In the genomic region with DNA sequence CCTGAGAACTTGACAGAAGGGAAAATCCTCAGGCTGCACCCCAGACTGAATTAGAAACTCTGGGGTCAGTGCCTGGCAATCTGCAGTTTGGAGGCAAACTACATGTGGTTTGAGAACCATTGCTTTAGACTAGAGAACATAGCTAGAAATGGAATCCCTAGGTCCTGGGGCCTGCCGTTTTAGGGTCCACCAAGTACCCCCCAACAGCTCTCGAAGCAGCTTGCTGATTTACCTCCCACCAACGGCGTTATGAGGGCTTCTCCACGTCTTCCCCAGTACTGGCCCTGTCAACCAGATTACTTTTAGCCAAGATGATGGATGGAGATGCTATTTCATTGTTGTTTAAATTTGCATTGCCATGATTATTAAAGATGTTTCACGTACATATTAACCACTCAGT, we compare ENCODE assay signal across 22 cellular contexts.
"Had no signal": no experiment of that assay in that cellular context is flagged by ENCODE, and none has a peak within 500 bp of the region (broad histone marks: within the 10 kb centered on the region; RNA-seq: fewer than 3 reads in every experiment).

No MANE protein-coding gene starts in this region.

- H3K4me1 Mint-ChIP-seq: immature natural killer cell; natural killer cell; stimulated activated effector memory CD8-positive, alpha-beta T cell treated with anti-CD3 and anti-CD28 coated beads, Interleukin-12 subunit alpha, Interleukin-12 subunit beta, amount 100 ng/mL, for 72 hours had no signal

- H3K27me3 ChIP-seq: pancreas, right lobe of liver, testis, tibial artery, upper lobe of left lung had no signal

- H3K4me1 ChIP-seq: right lobe of liver had no signal

- H3K4me3 ChIP-seq: lung, pancreas, right lobe of liver, testis, tibial artery, upper lobe of left lung had no signal

- DNase-seq: central memory CD4-positive, alpha-beta T cell; effector CD8-positive, alpha-beta T cell; erythroblast; hypothalamus; immature natural killer cell; natural killer cell; occipital lobe; small intestine; stimulated activated CD4-positive, alpha-beta T cell treated with anti-CD3 and anti-CD28 coated beads, Interleukin-15, amount 100 ng/mL, for 24 hours; stimulated activated CD4-positive, alpha-beta T cell treated with anti-CD3 and anti-CD28 coated beads, Interleukin-2, amount 100 ng/mL, for 48 hours; stimulated activated naive CD8-positive, alpha-beta T cell treated with anti-CD3 and anti-CD28 coated beads, Interleukin-15, Interleukin-2, amounts not matched to agents 100 U/mL and 50 U/mL, for 24 hours; substantia nigra; testis; upper lobe of left lung had no signal

- H3K27ac ChIP-seq: pancreas, right lobe of liver, testis, tibial artery, upper lobe of left lung had no signal

- H3K9me3 Mint-ChIP-seq: dendritic cell treated with granulocyte-macrophage colony-stimulating factor and Interleukin-4, amounts not matched to agents 40 ng/mL and 50 ng/mL, for 4 days; immature natural killer cell; memory B cell; natural killer cell; stimulated activated effector memory CD8-positive, alpha-beta T cell treated with anti-CD3 and anti-CD28 coated beads, Interleukin-12 subunit alpha, Interleukin-12 subunit beta, amount 100 ng/mL, for 72 hours had no signal

- H3K9me3 ChIP-seq: pancreas, right lobe of liver, testis, tibial artery, upper lobe of left lung had no signal

- ATAC-seq: natural killer cell; pancreas; right lobe of liver; stimulated activated effector memory CD8-positive, alpha-beta T cell treated with anti-CD3 and anti-CD28 coated beads, Interleukin-12 subunit alpha, Interleukin-12 subunit beta, amount 100 ng/mL, for 72 hours; stimulated activated naive CD8-positive, alpha-beta T cell treated with anti-CD3 and anti-CD28 coated beads, Interleukin-15, Interleukin-2, amounts not matched to agents 100 U/mL and 50 U/mL, for 24 hours had no signal

- H3K4me3 Mint-ChIP-seq: dendritic cell treated with granulocyte-macrophage colony-stimulating factor and Interleukin-4, amounts not matched to agents 40 ng/mL and 50 ng/mL, for 4 days; immature natural killer cell; memory B cell; natural killer cell; stimulated activated effector memory CD8-positive, alpha-beta T cell treated with anti-CD3 and anti-CD28 coated beads, Interleukin-12 subunit alpha, Interleukin-12 subunit beta, amount 100 ng/mL, for 72 hours had no signal

- H3K27ac Mint-ChIP-seq: dendritic cell treated with granulocyte-macrophage colony-stimulating factor and Interleukin-4, amounts not matched to agents 40 ng/mL and 50 ng/mL, for 4 days; immature natural killer cell; memory B cell; natural killer cell; progenitor cell of endocrine pancreas; stimulated activated effector memory CD8-positive, alpha-beta T cell treated with anti-CD3 and anti-CD28 coated beads, Interleukin-12 subunit alpha, Interleukin-12 subunit beta, amount 100 ng/mL, for 72 hours had no signal

- H3K36me3 Mint-ChIP-seq: immature natural killer cell; memory B cell; natural killer cell; stimulated activated effector memory CD8-positive, alpha-beta T cell treated with anti-CD3 and anti-CD28 coated beads, Interleukin-12 subunit alpha, Interleukin-12 subunit beta, amount 100 ng/mL, for 72 hours had no signal

- H3K36me3 ChIP-seq: pancreas, right lobe of liver, tibial artery, upper lobe of left lung had no signal
